In the genomic region with DNA sequence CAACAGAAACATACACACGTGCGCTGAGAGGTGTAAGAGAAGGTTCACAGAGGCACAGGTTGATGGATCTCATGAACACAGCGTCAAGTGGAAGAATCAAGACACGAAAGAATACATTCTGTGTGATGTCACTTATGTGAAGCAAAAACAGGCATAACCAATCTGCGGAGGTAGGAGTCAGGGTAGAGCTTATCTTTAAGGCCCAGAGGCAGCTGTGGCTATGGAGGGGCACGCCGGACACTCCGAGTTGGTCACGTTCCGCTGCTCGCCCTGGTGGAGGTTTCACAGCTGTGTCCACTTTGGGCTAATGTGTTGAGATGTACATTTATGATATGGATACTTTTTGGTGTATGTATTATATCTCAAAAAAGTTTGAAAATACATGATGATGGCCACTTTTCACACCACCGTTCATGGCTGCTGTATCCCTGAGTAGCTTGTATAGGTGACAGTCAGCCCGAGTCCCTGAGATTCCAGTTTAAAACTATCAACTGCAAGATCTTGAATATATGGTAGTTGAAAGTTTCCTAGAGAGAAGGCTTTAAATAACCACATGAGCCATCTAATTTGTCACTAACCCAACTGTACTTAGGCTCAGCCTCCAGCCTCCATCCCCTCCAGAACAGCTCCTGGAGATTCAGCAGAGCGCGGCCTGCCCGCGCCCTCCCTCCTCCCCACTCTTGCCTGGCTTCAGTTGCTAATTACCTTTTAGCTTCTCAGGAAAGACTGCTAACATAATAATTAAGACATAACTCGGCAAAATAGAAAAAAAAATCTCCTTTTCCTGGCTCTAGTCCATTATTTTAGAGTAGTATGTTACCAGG, we compare ENCODE assay signal across 33 cellular contexts. TPM values are rescaled to one million over a fixed set of nuclear protein-coding genes. Genes with fewer than 3 reads are reported as not detected.
A peak's percentile ranks its signal among the peaks of the same experiment; 100 is the strongest.
DNase-seq lines count a peak whose midpoint lies in the region; ATAC-seq and TF ChIP-seq lines count a peak whose summit lies in the region.
"Had no signal": no experiment of that assay in that cellular context is flagged by ENCODE, and none has a peak within 500 bp of the region (broad histone marks: within the 10 kb centered on the region; RNA-seq: fewer than 3 reads in every experiment).

No MANE protein-coding gene starts in this region.

- H3K27me3 ChIP-seq in SK-N-SH (ENCODE audit: insufficient read depth) (no peaks in the 10 kb centered on the region), WERI-Rb-1 (ENCODE audit: insufficient read depth, low read depth, severe bottlenecking) (no peaks in the 10 kb centered on the region), tibial artery (no peaks in the 10 kb centered on the region)
- H3K27me3 ChIP-seq: transverse colon had no signal

- POLR2A ChIA-PET in SK-N-SH (lab: Yijun Ruan, JAX), result interaction anchor here (1.0 kb wide), 1 partner anchor 17 kb away, joined by 4 read pairs; no protein-coding TSS in a partner anchor

- peak; percentile 88 for DNase-seq in SK-N-SH
- peak; percentile 16 for DNase-seq in NCI-H187 treated with DMSO at 0.1 percent for 48 hours (lab: John Stamatoyannopoulos, UW)
- DNase-seq in WERI-Rb-1, result peak; percentile 63
- DNase-seq in tibial artery, result no peak
- DNase-seq in SK-N-DZ (ENCODE audit: low spot score), result no peak
- no peak for DNase-seq in DMS 273 (lab: John Stamatoyannopoulos, UW; ENCODE audit: unreplicated experiment)
- DNase-seq: ACHN; activated B cell treated with CpG ODN at 0.5 μM for 24 hours; activated CD4-positive, alpha-beta T cell treated with anti-CD3 and anti-CD28 coated beads, Interleukin-2, amount 10 ng/mL, durations not matched to agents 7 days and 5 days; activated gamma-delta T cell; activated naive CD8-positive, alpha-beta T cell treated with anti-CD3 and anti-CD28 coated beads, Interleukin-2, amount 10 ng/mL, durations not matched to agents 7 days and 5 days; activated T-cell treated with anti-CD3 and anti-CD28 coated beads, Interleukin-2, amount 50 U/mL, for 4 hours; aorta; COR-L47; cortex of kidney; effector memory CD4-positive, alpha-beta T cell; GDM1; left colon; mammary epithelial cell; NCI-H1092 treated with DMSO at 0.1 percent for 48 hours; NCI-H2081; NCI-H510A; NK-92 treated with Interleukin-12 subunit alpha and Interleukin-12 subunit beta, amount 100 ng/mL, for 24 hours; occipital lobe; psoas muscle; SHP77; stimulated activated CD4-positive, alpha-beta T cell treated with anti-CD3 and anti-CD28 coated beads, Interleukin-15, amount 100 ng/mL, for 24 hours; stimulated activated CD4-positive, alpha-beta T cell treated with anti-CD3 and anti-CD28 coated beads, Interleukin-4, amount 100 ng/mL, for 4 hours; SW 1271; transverse colon had no signal

- ATAC-seq in SK-N-SH treated with all-trans-retinoic acid at 6 μM for 48 hours (no peak), HG02870 (IDR thresholded peaks at IDR 0.05; ENCODE audit: unreplicated experiment) (no peak)
- ATAC-seq: activated T-cell treated with anti-CD3 and anti-CD28 coated beads, Interleukin-2, amount 50 U/mL, for 4 hours; left colon; Panc1 had no signal

- no peak for TF ChIP-seq CTCF in SK-N-SH (IDR thresholded peaks at IDR 0.05)
- TF ChIP-seq CTCF in WERI-Rb-1 (IDR thresholded peaks at IDR 0.05; ENCODE audit: low read depth, low read length), result no peak
- TF ChIP-seq CTCF in tibial artery (IDR thresholded peaks at IDR 0.05), result no peak

- intact Hi-C loops in tibial artery (cut with DNase I; ENCODE audit: low total_unique reads), result no loop called here

- no peaks in the 10 kb centered on the region for H4K20me1 ChIP-seq in SK-N-SH (ENCODE audit: insufficient read depth)

- H3K27ac ChIP-seq in SK-N-SH (ENCODE audit: low read depth in 2 of 2, low read length in 1 of 2) (peak overlapping the region in 1 of 2 experiments; percentile 73; a peak in 2 of 4 replicates), WERI-Rb-1 (no peak overlapping the region), tibial artery (peak overlapping the region; percentile 15 to 36)
- H3K27ac ChIP-seq: psoas muscle, transverse colon had no signal

- H3K9me2 ChIP-seq in SK-N-SH, result no peaks in the 10 kb centered on the region

- H3K4me1 ChIP-seq in SK-N-SH (ENCODE audit: control insufficient read depth in 1 of 2, insufficient read depth in 2 of 2, low read depth in 1 of 2, low read length in 1 of 2), result peaks cover 0 to 21% of the 10 kb centered on the region in 2 experiments; a peak in 2 of 4 replicates
- peaks cover 0 to 56% (median 21%) of the 10 kb centered on the region in 4 donors for H3K4me1 ChIP-seq in tibial artery
- H3K4me1 ChIP-seq: transverse colon had no signal

- no peaks in the 10 kb centered on the region for H3K79me2 ChIP-seq in SK-N-SH (ENCODE audit: insufficient read depth)

- H3K36me3 ChIP-seq in SK-N-SH (replicated peaks in 1 of 2; ENCODE audit: control insufficient read depth in 1 of 2, insufficient read depth in 2 of 2, low read length in 1 of 2) (no peaks in the 10 kb centered on the region), WERI-Rb-1 (no peaks in the 10 kb centered on the region), tibial artery (no peaks in the 10 kb centered on the region)
- H3K36me3 ChIP-seq: transverse colon had no signal

- H3K4me2 ChIP-seq in SK-N-SH, result no peak overlapping the region

- no peak for TF ChIP-seq RAD21 in SK-N-SH (IDR thresholded peaks at IDR 0.05; ENCODE audit: low read length)

- H3K9ac ChIP-seq in SK-N-SH, result no peak overlapping the region

- H3K9me3 ChIP-seq in SK-N-SH (no peaks in the 10 kb centered on the region), WERI-Rb-1 (ENCODE audit: severe bottlenecking) (peaks cover 6% of the 10 kb centered on the region), tibial artery (no peaks in the 10 kb centered on the region)
- H3K9me3 ChIP-seq: psoas muscle, transverse colon had no signal

- CTCF ChIA-PET in SK-N-SH (lab: Yijun Ruan, JAX), result interaction anchor here (0.7 to 3.2 kb wide), 17 partner anchors 18 to 119 kb away, joined by 3 to 18 read pairs (median 3); no protein-coding TSS in a partner anchor

- peak in 1 of 2 experiments; percentile 24; a peak in 1 of 4 replicates for TF ChIP-seq EP300 in SK-N-SH (IDR thresholded peaks at IDR 0.05; ENCODE audit: borderline replicate concordance in 1 of 2, low read depth in 1 of 2, low read length in 1 of 2)

- 70% methylated on average over 18 of the region's 18 CpGs for WGBS in SK-N-SH (ENCODE audit: low lambda C conversion rate)

- no peaks in the 10 kb centered on the region for H3F3A ChIP-seq in SK-N-SH (replicated peaks; ENCODE audit: insufficient read depth)

- no peak overlapping the region for H2AFZ ChIP-seq in SK-N-SH (ENCODE audit: low read depth)

- no peak overlapping the region for H3K4me3 ChIP-seq in SK-N-SH (ENCODE audit: low read depth in 2 of 2, low read length in 1 of 2)
- peak overlapping the region; percentile 18 for H3K4me3 ChIP-seq in WERI-Rb-1 (ENCODE audit: low read depth, low read length)
- no peak overlapping the region for H3K4me3 ChIP-seq in tibial artery
- H3K4me3 ChIP-seq: psoas muscle, transverse colon had no signal

TF ChIP-seq in SK-N-SH, 30 proteins besides CTCF, POLR2A, EP300 and RAD21:
- TF ChIP-seq SMC3 (IDR thresholded peaks at IDR 0.05; ENCODE audit: low read depth, low read length), result no peak
- TF ChIP-seq GATA2 (CRISPR knock-in tag; IDR thresholded peaks at IDR 0.05), result peak; percentile 78

TF ChIP-seq in SK-N-SH treated with all-trans-retinoic acid at 6 μM for 48 hours, 23 proteins besides CTCF, POLR2A, EP300 and RAD21:
- no peak for TF ChIP-seq CREB5 (CRISPR knock-in tag; IDR thresholded peaks at IDR 0.05; ENCODE audit: low read depth)
- no peak for TF ChIP-seq CSDC2 (CRISPR knock-in tag; IDR thresholded peaks at IDR 0.05)
- no peak for TF ChIP-seq TOX (CRISPR knock-in tag; IDR thresholded peaks at IDR 0.05; ENCODE audit: borderline replicate concordance)
- TF ChIP-seq, protein P1, sequence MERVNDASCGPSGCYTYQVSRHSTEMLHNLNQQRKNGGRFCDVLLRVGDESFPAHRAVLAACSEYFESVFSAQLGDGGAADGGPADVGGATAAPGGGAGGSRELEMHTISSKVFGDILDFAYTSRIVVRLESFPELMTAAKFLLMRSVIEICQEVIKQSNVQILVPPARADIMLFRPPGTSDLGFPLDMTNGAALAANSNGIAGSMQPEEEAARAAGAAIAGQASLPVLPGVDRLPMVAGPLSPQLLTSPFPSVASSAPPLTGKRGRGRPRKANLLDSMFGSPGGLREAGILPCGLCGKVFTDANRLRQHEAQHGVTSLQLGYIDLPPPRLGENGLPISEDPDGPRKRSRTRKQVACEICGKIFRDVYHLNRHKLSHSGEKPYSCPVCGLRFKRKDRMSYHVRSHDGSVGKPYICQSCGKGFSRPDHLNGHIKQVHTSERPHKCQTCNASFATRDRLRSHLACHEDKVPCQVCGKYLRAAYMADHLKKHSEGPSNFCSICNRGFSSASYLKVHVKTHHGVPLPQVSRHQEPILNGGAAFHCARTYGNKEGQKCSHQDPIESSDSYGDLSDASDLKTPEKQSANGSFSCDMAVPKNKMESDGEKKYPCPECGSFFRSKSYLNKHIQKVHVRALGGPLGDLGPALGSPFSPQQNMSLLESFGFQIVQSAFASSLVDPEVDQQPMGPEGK (CRISPR knock-in tag; IDR thresholded peaks at IDR 0.05; ENCODE audit: borderline replicate concordance), result no peak
- TF ChIP-seq ARNTL (CRISPR knock-in tag; IDR thresholded peaks at IDR 0.05; ENCODE audit: borderline replicate concordance, low read depth), result no peak
TF ChIP-seq in SK-N-SH treated with all-trans-retinoic acid at 6 μM for 48 hours: peak in this region for 0.

RNA-seq across cellular contexts. Expression of gene ADARB1, which starts 6.7 kb away (rescaled TPM):
- 7.6 and 7.8 TPM in 2 replicates for polyA plus RNA-seq in SK-N-SH (2012; rRNA removed)
- polyA plus RNA-seq in SK-N-SH (2012; cell fraction: cytosol; rRNA removed), result 5.7 and 6.8 TPM in 2 replicates
- 27.2 and 32.0 TPM in 2 replicates for polyA plus RNA-seq in SK-N-SH (2012; cell fraction: nucleus; rRNA removed)
- 2.5 and 3.1 TPM in 2 replicates for polyA plus RNA-seq in SK-N-DZ (2014; cell fraction: cytosol; rRNA removed)
- polyA plus RNA-seq in SK-N-DZ (2014; cell fraction: nucleus; rRNA removed), result 7.2 and 12.7 TPM in 2 replicates

Comparison
In these comparisons a context has a peak if more than half of its experiments do, and no peak if none do; other contexts are left out.
1. DNase-seq: peak in SK-N-SH (single experiment), NCI-H187 treated with DMSO at 0.1 percent for 48 hours (single experiment) and WERI-Rb-1 (single experiment); none in tibial artery (0 of 2), SK-N-DZ (single experiment) and DMS 273 (single experiment).